ENCODE assay signal across 11 cellular contexts in the genomic region with DNA sequence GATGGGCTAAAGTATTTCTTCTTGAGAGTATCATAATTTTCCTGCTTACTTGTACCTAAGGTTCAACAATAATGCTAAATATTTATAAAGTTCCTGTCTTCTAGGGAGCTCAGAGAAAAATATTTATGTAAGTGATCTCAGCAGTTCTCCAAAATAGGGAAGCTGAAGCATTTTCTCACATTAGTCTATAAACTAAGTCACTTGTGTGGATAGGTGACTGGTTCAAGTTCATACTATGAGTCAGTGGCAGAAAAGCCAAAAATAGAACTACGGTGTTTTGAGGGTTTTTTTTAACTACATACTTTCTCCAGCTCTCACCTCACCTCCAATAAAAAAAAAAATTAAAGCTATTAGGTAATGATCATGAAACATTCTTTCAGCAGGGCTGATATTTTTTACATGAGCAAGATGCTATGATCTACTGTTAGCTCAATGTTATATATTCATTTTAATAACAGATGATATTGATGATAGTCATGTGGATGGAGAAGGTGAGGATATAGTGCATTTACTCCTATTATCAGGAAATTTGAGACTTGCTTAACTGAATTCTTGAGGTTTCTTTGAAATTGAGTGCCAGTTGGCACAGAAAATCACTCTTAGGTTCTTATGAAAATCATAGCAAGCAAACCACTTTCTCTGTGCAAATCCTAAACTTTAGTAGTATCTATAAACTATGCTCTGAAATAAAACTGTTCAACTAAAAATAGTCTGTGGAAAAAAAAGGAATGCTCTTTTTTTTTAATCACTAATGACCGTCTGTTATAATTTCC. TPM values are rescaled to one million over a fixed set of nuclear protein-coding genes. Genes with fewer than 3 reads are reported as not detected.
DNase-seq lines count a peak whose midpoint lies in the region; ATAC-seq, FAIRE-seq and TF ChIP-seq lines count a peak whose summit lies in the region.
"Had no signal": no experiment of that assay in that cellular context is flagged by ENCODE, and none has a peak within 500 bp of the region (broad histone marks: within the 10 kb centered on the region; RNA-seq: fewer than 3 reads in every experiment).

No MANE protein-coding gene starts in this region.

- peaks cover 11% of the 10 kb centered on the region for H3K4me1 ChIP-seq in A549

- H3K9me3 ChIP-seq in A549 = no peaks in the 10 kb centered on the region
- H3K9me3 ChIP-seq: right lobe of liver had no signal

- TF ChIP-seq EP300 in A549 (IDR thresholded peaks at IDR 0.05) = no peak

- in situ Hi-C loops in KBM-7 (cut with MboI; ENCODE audit: low pct_unique_long_range_greater_than_20kb, low sequenced_read_pairs) = no loop called here

- POLR2A ChIA-PET in A549 (lab: Yijun Ruan, JAX) = interaction anchor here (0.7 kb wide), 1 partner anchor 409 kb away, joined by 5 read pairs; no protein-coding TSS in a partner anchor

- no peak for TF ChIP-seq CTCF in A549 (IDR thresholded peaks at IDR 0.05)

- CTCF ChIA-PET in A549 (lab: Yijun Ruan, JAX) = interaction anchor here (2.9 kb wide), 1 partner anchor 126 kb away, joined by 10 read pairs; no protein-coding TSS in a partner anchor

- no peak for ATAC-seq in A549
- peak; percentile 48 for ATAC-seq in GM19035 (IDR thresholded peaks at IDR 0.05; ENCODE audit: unreplicated experiment)
- peak; percentile 74 for ATAC-seq in HG02938 (IDR thresholded peaks at IDR 0.05; ENCODE audit: unreplicated experiment)
- ATAC-seq: right lobe of liver had no signal

- TF ChIP-seq POLR2A in A549 (IDR thresholded peaks at IDR 0.05; ENCODE audit: low read length) = no peak

- TF ChIP-seq RAD21 in A549 (conservative IDR thresholded peaks at IDR 0.05 in 1 of 2, IDR thresholded peaks at IDR 0.05 in 1 of 2) = no peak

- no peak for FAIRE-seq in A549 (lab: Jason Lieb, UNC)
- peak; percentile 74 for FAIRE-seq in RCC 7860 (lab: Jason Lieb, UNC)

- H3K4me3 ChIP-seq in A549 = no peak overlapping the region
- H3K4me3 ChIP-seq: right lobe of liver, SK-N-MC had no signal

- H3K27ac ChIP-seq in A549 = no peak overlapping the region
- H3K27ac ChIP-seq: right lobe of liver, SK-N-MC had no signal

- WGBS in A549 (ENCODE audit: missing lambda C conversion rate) = 51% methylated on average over 2 of the region's 2 CpGs

- 0 out of 3 replicates have a peak overlapping the region, but pooled peaks have one; percentile 30 for H3K4me2 ChIP-seq in A549

- no peak for DNase-seq in A549 (ENCODE audit: low read depth in 1 of 2, low spot score in 1 of 2)
- peak; percentile 14 for DNase-seq in RCC 7860 (ENCODE audit: low spot score)
- DNase-seq in KBM-7 = no peak
- DNase-seq in central memory CD4-positive, alpha-beta T cell = no peak
- no peak for DNase-seq in activated CD4-positive, CD25-positive, alpha-beta regulatory T cell treated with anti-CD3 and anti-CD28 coated beads, Interleukin-2, amount 50 U/mL, for 72 hours
- no peak for DNase-seq in stimulated activated CD8-positive, alpha-beta memory T cell treated with anti-CD3 and anti-CD28 coated beads, Interleukin-4, amount 100 ng/mL, for 48 hours
- DNase-seq: activated T-cell treated with anti-CD3 and anti-CD28 coated beads, Interleukin-2, amount 50 U/mL, for 24 hours; right lobe of liver had no signal

TF ChIP-seq in A549, 52 proteins besides CTCF, POLR2A, EP300 and RAD21:
- TF ChIP-seq RNF2 (IDR thresholded peaks at IDR 0.05; ENCODE audit: borderline replicate concordance, low read depth) = no peak

RNA-seq across cellular contexts. Expression of gene MOXD1, which starts 4.1 kb away (rescaled TPM):
- polyA plus RNA-seq in A549 (2011; rRNA removed) (1.4 and 1.5 TPM in 2 replicates), A549 (2017; fragmentation: RNase III; extraction: RNeasy Plus Mini Kit Qiagen cat#74134 plus additional on column Dnase treatment) (2.4 to 3.0 TPM (median 2.6 TPM) in 3 replicates)
- polyA plus RNA-seq in A549 (2012; cell fraction: cytosol; rRNA removed) = 0.32 and 0.39 TPM in 2 replicates
- 0.23 and 0.43 TPM in 2 replicates for polyA plus RNA-seq in A549 (2012; cell fraction: nucleus; rRNA removed)
- 0.50 and 1.1 TPM in 2 replicates for polyA minus RNA-seq in A549 (2011; rRNA and poly(A)+ RNA removed)

Comparison
In these comparisons a context has a peak if more than half of its experiments do, and no peak if none do; other contexts are left out.
1. ATAC-seq: peak in GM19035 (single experiment) and HG02938 (single experiment); none in A549 (0 of 2).